8 cellular contexts compared by ENCODE assay signal in genomic region chr7:112205348-112206237, GRCh38. TPM values are rescaled to one million over a fixed set of nuclear protein-coding genes. Genes with fewer than 3 reads are reported as not detected.
DNase-seq lines count a peak whose midpoint lies in the region; ATAC-seq and TF ChIP-seq lines count a peak whose summit lies in the region.

No MANE protein-coding gene starts in this region.

- H3K36me3 ChIP-seq in BJ (ENCODE audit: control insufficient read depth, insufficient read depth, low read length) (no peaks in the 10 kb centered on the region), neutrophil (no peaks in the 10 kb centered on the region)

- peaks cover 34 to 35% of the 10 kb centered on the region in 2 experiments for H3K4me1 ChIP-seq in neutrophil (ENCODE audit: control insufficient read depth in 1 of 2, insufficient read depth in 1 of 2, low read depth in 1 of 2, low read length in 1 of 2)

- no peaks in the 10 kb centered on the region for H3K9me3 ChIP-seq in neutrophil

- TF ChIP-seq CTCF in BJ (IDR thresholded peaks at IDR 0.05; ENCODE audit: insufficient read depth, low read depth, low read length) = no peak
- TF ChIP-seq CTCF in neutrophil (IDR thresholded peaks at IDR 0.05) = no peak

- H3K27me3 ChIP-seq in BJ (ENCODE audit: control insufficient read depth, insufficient read depth, low read length) = no peaks in the 10 kb centered on the region; the same call in 1 of the 2 replicates
- H3K27me3 ChIP-seq in neutrophil = peaks cover 28% of the 10 kb centered on the region

- POLR2A ChIA-PET in BJ (lab: Charles Lee) = interaction anchor here (0.6 kb wide), 1 partner anchor 13 kb away, joined by 3 read pairs; no protein-coding TSS in a partner anchor

- CTCF ChIA-PET in BJ (lab: Yijun Ruan, JAX) = no interaction called here

- no peak for DNase-seq in BJ (ENCODE audit: low read depth)
- peak; percentile 90 for DNase-seq in OCI-M2 (lab: John Stamatoyannopoulos, UW; ENCODE audit: unreplicated experiment)
- DNase-seq in activated naive CD4-positive, alpha-beta T cell treated with anti-CD3 and anti-CD28 coated beads, Interleukin-2, amount 50 U/mL, for 16 hours = peak; percentile 49
- peak; percentile 74 for DNase-seq in globus pallidus (ENCODE audit: low spot score)

- H3K4me3 ChIP-seq in BJ (ENCODE audit: low read depth, low read length) (peak overlapping the region; percentile 80), neutrophil (ENCODE audit: low read depth in 1 of 2, low read length in 1 of 2) (peak overlapping the region; percentile 81 to 98)

- H3K27ac ChIP-seq in neutrophil = peak overlapping the region; percentile 89

- ATAC-seq in GM18873 (IDR thresholded peaks at IDR 0.05; ENCODE audit: low FRiP score, unreplicated experiment) (peak; percentile 8), HG03159 (IDR thresholded peaks at IDR 0.05; ENCODE audit: unreplicated experiment) (peak; percentile 13), GM18870 (IDR thresholded peaks at IDR 0.05; ENCODE audit: unreplicated experiment) (no peak)

RNA-seq across cellular contexts. Expression of gene DOCK4, which starts 0.6 kb away (rescaled TPM):
- polyA plus RNA-seq in BJ (2011; rRNA removed) = 0.15 and 0.25 TPM in 2 replicates
- 0.41 and 0.43 TPM in 2 replicates for polyA minus RNA-seq in BJ (2011; rRNA and poly(A)+ RNA removed)

RNA-seq across cellular contexts. Expression of gene ZNF277, which starts 0.9 kb away (rescaled TPM):
- 10.0 and 13.8 TPM in 2 replicates for polyA plus RNA-seq in BJ (2011; rRNA removed)
- 8.8 and 12.2 TPM in 2 replicates for polyA minus RNA-seq in BJ (2011; rRNA and poly(A)+ RNA removed)
